In genomic region chr11:68857037-68857586, GRCh38 we compare ENCODE assay signal across 1 cellular context.
TF ChIP-seq lines count a peak whose summit lies in the region.

No MANE protein-coding gene starts in this region.

TF ChIP-seq in HepG2, 621 proteins besides CTCF, POLR2A, EP300 and RAD21 (continued from another document):
- TF ChIP-seq AKNA (CRISPR knock-in tag; IDR thresholded peaks at IDR 0.05; ENCODE audit: borderline replicate concordance) = 0 out of 2 replicates have a peak, but pooled peaks have one; percentile 24
- no peak for TF ChIP-seq ESRRA (CRISPR knock-in tag; IDR thresholded peaks at IDR 0.05; ENCODE audit: low read depth)
- 0 out of 2 replicates have a peak, but pooled peaks have one; percentile 28 for TF ChIP-seq ZNF784 (CRISPR knock-in tag; IDR thresholded peaks at IDR 0.05; ENCODE audit: borderline replicate concordance)
- TF ChIP-seq ZNF333 (CRISPR knock-in tag; IDR thresholded peaks at IDR 0.05; ENCODE audit: borderline replicate concordance) = no peak
- no peak for TF ChIP-seq ZKSCAN5 (CRISPR knock-in tag; IDR thresholded peaks at IDR 0.05)
- TF ChIP-seq, protein P1, sequence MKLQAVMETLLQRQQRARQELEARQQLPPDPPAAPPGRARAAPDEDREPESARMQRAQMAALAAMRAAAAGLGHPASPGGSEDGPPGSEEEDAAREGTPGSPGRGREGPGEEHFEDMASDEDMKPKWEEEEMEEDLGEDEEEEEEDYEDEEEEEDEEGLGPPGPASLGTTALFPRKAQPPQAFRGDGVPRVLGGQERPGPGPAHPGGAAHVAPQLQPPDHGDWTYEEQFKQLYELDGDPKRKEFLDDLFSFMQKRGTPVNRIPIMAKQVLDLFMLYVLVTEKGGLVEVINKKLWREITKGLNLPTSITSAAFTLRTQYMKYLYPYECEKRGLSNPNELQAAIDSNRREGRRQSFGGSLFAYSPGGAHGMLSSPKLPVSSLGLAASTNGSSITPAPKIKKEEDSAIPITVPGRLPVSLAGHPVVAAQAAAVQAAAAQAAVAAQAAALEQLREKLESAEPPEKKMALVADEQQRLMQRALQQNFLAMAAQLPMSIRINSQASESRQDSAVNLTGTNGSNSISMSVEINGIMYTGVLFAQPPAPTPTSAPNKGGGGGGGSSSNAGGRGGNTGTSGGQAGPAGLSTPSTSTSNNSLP (IDR thresholded peaks at IDR 0.05; ENCODE audit: low read depth, low read length) = no peak
- peak; percentile 10 for TF ChIP-seq CCAR2 (optimal IDR thresholded peaks at IDR 0.05; ENCODE audit: low read depth, low read length)
- TF ChIP-seq ZNF839 (CRISPR knock-in tag; IDR thresholded peaks at IDR 0.05; ENCODE audit: borderline replicate concordance) = no peak
- TF ChIP-seq KMT2A (CRISPR knock-in tag; IDR thresholded peaks at IDR 0.05) = no peak
- no peak for TF ChIP-seq SCMH1 (CRISPR knock-in tag; IDR thresholded peaks at IDR 0.05; ENCODE audit: borderline replicate concordance)
- TF ChIP-seq, protein P2, sequence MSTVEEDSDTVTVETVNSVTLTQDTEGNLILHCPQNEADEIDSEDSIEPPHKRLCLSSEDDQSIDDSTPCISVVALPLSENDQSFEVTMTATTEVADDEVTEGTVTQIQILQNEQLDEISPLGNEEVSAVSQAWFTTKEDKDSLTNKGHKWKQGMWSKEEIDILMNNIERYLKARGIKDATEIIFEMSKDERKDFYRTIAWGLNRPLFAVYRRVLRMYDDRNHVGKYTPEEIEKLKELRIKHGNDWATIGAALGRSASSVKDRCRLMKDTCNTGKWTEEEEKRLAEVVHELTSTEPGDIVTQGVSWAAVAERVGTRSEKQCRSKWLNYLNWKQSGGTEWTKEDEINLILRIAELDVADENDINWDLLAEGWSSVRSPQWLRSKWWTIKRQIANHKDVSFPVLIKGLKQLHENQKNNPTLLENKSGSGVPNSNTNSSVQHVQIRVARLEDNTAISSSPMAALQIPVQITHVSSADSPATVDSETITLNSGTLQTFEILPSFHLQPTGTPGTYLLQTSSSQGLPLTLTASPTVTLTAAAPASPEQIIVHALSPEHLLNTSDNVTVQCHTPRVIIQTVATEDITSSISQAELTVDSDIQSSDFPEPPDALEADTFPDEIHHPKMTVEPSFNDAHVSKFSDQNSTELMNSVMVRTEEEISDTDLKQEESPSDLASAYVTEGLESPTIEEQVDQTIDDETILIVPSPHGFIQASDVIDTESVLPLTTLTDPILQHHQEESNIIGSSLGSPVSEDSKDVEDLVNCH (CRISPR knock-in tag; IDR thresholded peaks at IDR 0.05) = no peak
